15 cellular contexts compared by ENCODE assay signal in genomic region chr21:33552999-33553598, GRCh38.
"Had no signal": no experiment of that assay in that cellular context is flagged by ENCODE, and none has a peak within 500 bp of the region (broad histone marks: within the 10 kb centered on the region; RNA-seq: fewer than 3 reads in every experiment).

No MANE protein-coding gene starts in this region.

- DNase-seq: activated CD4-positive, alpha-beta T cell treated with anti-CD3 and anti-CD28 coated beads, Interleukin-2, amount 50 U/mL, for 4 hours; activated gamma-delta T cell treated with Interleukin-2 at 50 U/mL for 16 hours; activated naive CD8-positive, alpha-beta T cell treated with anti-CD3 and anti-CD28 coated beads, Interleukin-2, amount 10 ng/mL, durations not matched to agents 7 days and 5 days; activated T-cell treated with anti-CD3 and anti-CD28 coated beads, Interleukin-2, amount 50 U/mL, for 72 hours; anterior cingulate cortex; gastrocnemius medialis; heart right ventricle; ovary; stimulated activated CD4-positive, alpha-beta T cell treated with anti-CD3 and anti-CD28 coated beads, Interleukin-2, amount 100 ng/mL, for 48 hours; stimulated activated naive CD8-positive, alpha-beta T cell treated with anti-CD3 and anti-CD28 coated beads, Interleukin-15, Interleukin-2, amounts not matched to agents 100 U/mL and 50 U/mL, for 24 hours had no signal

- H3K27me3 Mint-ChIP-seq: activated naive CD8-positive, alpha-beta T cell treated with anti-CD3 and anti-CD28 coated beads, Interleukin-2, amount 10 ng/mL, durations not matched to agents 7 days and 5 days had no signal

- H3K27ac ChIP-seq: gastrocnemius medialis, heart right ventricle, ovary, suprapubic skin had no signal

- H3K9me3 Mint-ChIP-seq: activated naive CD8-positive, alpha-beta T cell treated with anti-CD3 and anti-CD28 coated beads, Interleukin-2, amount 10 ng/mL, durations not matched to agents 7 days and 5 days had no signal

- H3K27me3 ChIP-seq: gastrocnemius medialis, heart right ventricle, ovary, suprapubic skin had no signal

- H3K4me3 ChIP-seq: gastrocnemius medialis, heart right ventricle, ovary, suprapubic skin had no signal

- H3K4me3 Mint-ChIP-seq: activated naive CD8-positive, alpha-beta T cell treated with anti-CD3 and anti-CD28 coated beads, Interleukin-2, amount 10 ng/mL, durations not matched to agents 7 days and 5 days had no signal

- H3K9me3 ChIP-seq: gastrocnemius medialis, heart right ventricle, ovary, suprapubic skin had no signal

- H3K27ac Mint-ChIP-seq: activated naive CD8-positive, alpha-beta T cell treated with anti-CD3 and anti-CD28 coated beads, Interleukin-2, amount 10 ng/mL, durations not matched to agents 7 days and 5 days; activated T-cell treated with anti-CD3 and anti-CD28 coated beads, Interleukin-2, amount 50 U/mL, for 72 hours had no signal

- FAIRE-seq: bronchial epithelial cell, colon, islet of Langerhans, TTC549 had no signal

- ATAC-seq: gastrocnemius medialis had no signal
